In the genomic region with DNA sequence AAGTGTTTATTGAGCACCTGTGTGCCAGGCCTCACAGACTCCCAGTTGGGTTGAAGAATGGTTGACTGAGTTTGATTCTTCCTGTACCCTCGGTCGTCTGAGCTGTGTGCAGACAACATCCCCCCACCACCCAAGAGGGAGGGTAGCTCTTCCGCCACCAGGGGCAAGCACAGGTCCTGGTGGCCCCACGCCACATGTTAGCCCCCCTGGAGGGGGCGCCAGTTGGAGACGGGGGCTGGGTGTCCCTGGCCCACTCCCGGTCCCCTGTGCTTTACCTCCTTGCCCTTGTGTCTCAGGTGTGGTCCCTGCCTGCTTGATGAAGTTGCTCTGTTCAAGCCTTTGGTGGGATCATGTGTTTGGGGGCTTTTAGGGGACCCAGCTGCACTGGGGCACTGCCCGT, we compare ENCODE assay signal across 18 cellular contexts. TPM values are rescaled to one million over a fixed set of nuclear protein-coding genes. Genes with fewer than 3 reads are reported as not detected.
DNase-seq lines count a peak whose midpoint lies in the region; ATAC-seq, FAIRE-seq and TF ChIP-seq lines count a peak whose summit lies in the region.
"Had no signal": no experiment of that assay in that cellular context is flagged by ENCODE, and none has a peak within 500 bp of the region (broad histone marks: within the 10 kb centered on the region; RNA-seq: fewer than 3 reads in every experiment).

No MANE protein-coding gene starts in this region.

- H3K27ac Mint-ChIP-seq in naive B cell: peak overlapping the region in 2 of 6 donors; percentile 53 to 54

- SMC1A ChIA-PET in GM12878 (lab: Charles Lee; ENCODE audit: uncharacterized antibody, unreplicated experiment): no interaction called here

- no peaks in the 10 kb centered on the region for H3K27me3 ChIP-seq in GM12878 (replicated peaks in 1 of 2; ENCODE audit: control insufficient read depth in 2 of 2, insufficient read depth in 2 of 2, low read length in 1 of 2)

- CTCF ChIA-PET in HEK293 (lab: Yijun Ruan, JAX): no interaction called here
- CTCF ChIA-PET in GM12878 (lab: Yijun Ruan, JAX): no interaction called here

- no peak overlapping the region for H3K4me3 Mint-ChIP-seq in naive B cell

- H3K79me2 ChIP-seq in GM12878 (ENCODE audit: control insufficient read depth, insufficient read depth, low read length): no peaks in the 10 kb centered on the region

- in situ Hi-C loops in GM12878 (cut with MboI): no loop called here

- no peak overlapping the region for H3K27ac ChIP-seq in HEK293 (ENCODE audit: extremely low read depth, low read depth, low read length)
- no peak overlapping the region for H3K27ac ChIP-seq in GM12878 (ENCODE audit: control insufficient read depth, insufficient read depth)
- H3K27ac ChIP-seq: C4-2B had no signal

- RAD21 ChIA-PET in GM12878 (lab: Charles Lee; ENCODE audit: unreplicated experiment): no interaction called here

- no peak overlapping the region for H3K9ac ChIP-seq in GM12878 (ENCODE audit: control insufficient read depth, insufficient read depth, low read length)

- no peak for ATAC-seq in GM12878
- peak; percentile 27 to 51 for ATAC-seq in naive B cell (ENCODE audit: low read depth in 2 of 2)
- ATAC-seq in HG03095 (IDR thresholded peaks at IDR 0.05; ENCODE audit: unreplicated experiment): no peak

- TF ChIP-seq CTCF in HEK293 (tag by site-specific recombination; IDR thresholded peaks at IDR 0.05) (no peak), GM12878 (IDR thresholded peaks at IDR 0.05 in 2 of 3, conservative IDR thresholded peaks at IDR 0.05 in 1 of 3; ENCODE audit: control insufficient read depth in 2 of 3, extremely low read depth in 1 of 3, insufficient read depth in 1 of 3, low read depth in 3 of 3, low read length in 3 of 3) (no peak)

- H3K4me2 ChIP-seq in GM12878 (ENCODE audit: control insufficient read depth, insufficient read depth): no peak overlapping the region

- no peaks in the 10 kb centered on the region for H3K27me3 Mint-ChIP-seq in naive B cell

- H3K36me3 Mint-ChIP-seq in naive B cell: peaks cover 0 to 26% of the 10 kb centered on the region in 2 donors

- TF ChIP-seq POLR2A in GM12878 (IDR thresholded peaks at IDR 0.05; ENCODE audit: low read depth, low read length): no peak

- TF ChIP-seq RAD21 in GM12878 (IDR thresholded peaks at IDR 0.05; ENCODE audit: insufficient read depth, low read depth, low read length): no peak

- POLR2A ChIA-PET in HEK293 (lab: Yijun Ruan, JAX): no interaction called here
- POLR2A ChIA-PET in GM12878 (lab: Charles Lee): no interaction called here

- no peaks in the 10 kb centered on the region for H3K9me3 ChIP-seq in HEK293 (ENCODE audit: control insufficient read depth, insufficient read depth, low read depth, low read length)
- no peaks in the 10 kb centered on the region for H3K9me3 ChIP-seq in GM12878 (replicated peaks; ENCODE audit: control insufficient read depth, insufficient read depth, low read length)
- H3K9me3 ChIP-seq: MG63 had no signal

- intact Hi-C loops in GM12878 (cut with micrococcal nuclease; ENCODE audit: unreplicated experiment): no loop called here

- H3K36me3 ChIP-seq in HEK293 (ENCODE audit: control insufficient read depth in 2 of 2, insufficient read depth in 1 of 2, low read length in 2 of 2) (peaks cover 0 to 45% of the 10 kb centered on the region in 2 experiments; a peak in 2 of 3 replicates), GM12878 (ENCODE audit: control insufficient read depth in 2 of 2, insufficient read depth in 2 of 2, low read length in 1 of 2) (peaks cover 8 to 25% of the 10 kb centered on the region in 2 experiments; a peak in 3 of 4 replicates)

- H4K20me1 ChIP-seq in GM12878 (ENCODE audit: control insufficient read depth, insufficient read depth): no peaks in the 10 kb centered on the region

- TF ChIP-seq EP300 in GM12878 (IDR thresholded peaks at IDR 0.05; ENCODE audit: borderline replicate concordance in 1 of 2, control insufficient read depth in 1 of 2, low read depth in 2 of 2, low read length in 2 of 2): no peak

- BruUV-seq in GM12878 (replicated peaks; lab: Mats Ljungman, UMichigan): TSS peak; percentile 71

- H3K4me3 ChIP-seq in HEK293 (ENCODE audit: low read depth, low read length): no peak overlapping the region
- no peak overlapping the region for H3K4me3 ChIP-seq in GM12878
- H3K4me3 ChIP-seq: MG63 had no signal

- WGBS in GM12878 (ENCODE audit: insufficient coverage, insufficient replicate concordance, low lambda C conversion rate, missing lambda C conversion rate): 60% methylated on average over 7 of the region's 8 CpGs

- H3K4me1 Mint-ChIP-seq in naive B cell: peaks cover 12 to 33% (median 13%) of the 10 kb centered on the region in 3 donors

- H3K4me1 ChIP-seq in HEK293 (ENCODE audit: control insufficient read depth, insufficient read depth, low read length): no peaks in the 10 kb centered on the region
- H3K4me1 ChIP-seq in GM12878 (ENCODE audit: control insufficient read depth, insufficient read depth, low read length): no peaks in the 10 kb centered on the region

- DNase-seq in D341Med (ENCODE audit: low spot score): peak; percentile 35
- DNase-seq in GM12878 (ENCODE audit: low read depth, low spot score): no peak
- no peak for DNase-seq in naive B cell
- no peak for DNase-seq in activated CD8-positive, alpha-beta memory T cell treated with anti-CD3 and anti-CD28 coated beads for 24 hours
- DNase-seq in NCI-H82 (lab: John Stamatoyannopoulos, UW): no peak
- DNase-seq: GDM1, MG63, NCI-H1092 treated with DMSO at 0.1 percent for 48 hours, NCI-H146, NCI-H2029 treated with DMSO at 0.1 percent for 48 hours, NCI-H446 treated with DMSO at 0.1 percent for 48 hours, NCI-H69, SIG-M5, T-helper 1 cell had no signal

- FAIRE-seq in GM12878 (lab: Jason Lieb, UNC): no peak
- FAIRE-seq: GM19239 had no signal

- no peaks in the 10 kb centered on the region for H3K9me3 Mint-ChIP-seq in naive B cell

- H2AFZ ChIP-seq in GM12878 (ENCODE audit: control insufficient read depth, low read depth, low read length): no peak overlapping the region

TF ChIP-seq in HEK293, 187 proteins besides CTCF, POLR2A, EP300 and RAD21:
- 0 out of 2 replicates have a peak, but pooled peaks have one; percentile 14 for TF ChIP-seq SCRT2 (tag by site-specific recombination; IDR thresholded peaks at IDR 0.05)
- TF ChIP-seq, protein P1, sequence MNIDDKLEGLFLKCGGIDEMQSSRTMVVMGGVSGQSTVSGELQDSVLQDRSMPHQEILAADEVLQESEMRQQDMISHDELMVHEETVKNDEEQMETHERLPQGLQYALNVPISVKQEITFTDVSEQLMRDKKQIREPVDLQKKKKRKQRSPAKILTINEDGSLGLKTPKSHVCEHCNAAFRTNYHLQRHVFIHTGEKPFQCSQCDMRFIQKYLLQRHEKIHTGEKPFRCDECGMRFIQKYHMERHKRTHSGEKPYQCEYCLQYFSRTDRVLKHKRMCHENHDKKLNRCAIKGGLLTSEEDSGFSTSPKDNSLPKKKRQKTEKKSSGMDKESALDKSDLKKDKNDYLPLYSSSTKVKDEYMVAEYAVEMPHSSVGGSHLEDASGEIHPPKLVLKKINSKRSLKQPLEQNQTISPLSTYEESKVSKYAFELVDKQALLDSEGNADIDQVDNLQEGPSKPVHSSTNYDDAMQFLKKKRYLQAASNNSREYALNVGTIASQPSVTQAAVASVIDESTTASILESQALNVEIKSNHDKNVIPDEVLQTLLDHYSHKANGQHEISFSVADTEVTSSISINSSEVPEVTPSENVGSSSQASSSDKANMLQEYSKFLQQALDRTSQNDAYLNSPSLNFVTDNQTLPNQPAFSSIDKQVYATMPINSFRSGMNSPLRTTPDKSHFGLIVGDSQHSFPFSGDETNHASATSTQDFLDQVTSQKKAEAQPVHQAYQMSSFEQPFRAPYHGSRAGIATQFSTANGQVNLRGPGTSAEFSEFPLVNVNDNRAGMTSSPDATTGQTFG (tag by site-specific recombination; IDR thresholded peaks at IDR 0.05; ENCODE audit: borderline replicate concordance): no peak

TF ChIP-seq in GM12878, 131 proteins besides CTCF, POLR2A, EP300 and RAD21 (continues in another document):
- TF ChIP-seq MEF2B (IDR thresholded peaks at IDR 0.05; ENCODE audit: partially characterized antibody, poor library complexity, severe bottlenecking): no peak
- TF ChIP-seq, protein P2, sequence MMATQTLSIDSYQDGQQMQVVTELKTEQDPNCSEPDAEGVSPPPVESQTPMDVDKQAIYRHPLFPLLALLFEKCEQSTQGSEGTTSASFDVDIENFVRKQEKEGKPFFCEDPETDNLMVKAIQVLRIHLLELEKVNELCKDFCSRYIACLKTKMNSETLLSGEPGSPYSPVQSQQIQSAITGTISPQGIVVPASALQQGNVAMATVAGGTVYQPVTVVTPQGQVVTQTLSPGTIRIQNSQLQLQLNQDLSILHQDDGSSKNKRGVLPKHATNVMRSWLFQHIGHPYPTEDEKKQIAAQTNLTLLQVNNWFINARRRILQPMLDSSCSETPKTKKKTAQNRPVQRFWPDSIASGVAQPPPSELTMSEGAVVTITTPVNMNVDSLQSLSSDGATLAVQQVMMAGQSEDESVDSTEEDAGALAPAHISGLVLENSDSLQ (IDR thresholded peaks at IDR 0.05): no peak
- no peak for TF ChIP-seq ESRRA (IDR thresholded peaks at IDR 0.05; ENCODE audit: low read length)

RNA-seq across cellular contexts. Expression of a gene that starts 27.2 kb away (rescaled TPM):
- 46.9 and 53.4 TPM in 2 replicates for total RNA-seq in GM12878 (2013; cell fraction: nucleolus; rRNA removed)
- total RNA-seq in GM12878 (2014; rRNA removed): 24.4 and 30.4 TPM in 2 replicates
- 16.4 and 17.0 TPM in 2 replicates for total RNA-seq in GM12878 (2014; rRNA removed; fragmentation: Illumina TruSeq; extraction: Trizol)
- total RNA-seq in GM12878 (2021): 40.5 and 44.7 TPM in 2 replicates
- 14.5 TPM for polyA plus RNA-seq in GM12878 (2011; ENCODE audit: low read depth)
- 40.4 and 78.8 TPM in 2 replicates for polyA plus RNA-seq in GM12878 (2011; rRNA removed)
- polyA plus RNA-seq in GM12878 (2011; cell fraction: cytosol; rRNA removed): 61.6 and 90.8 TPM in 2 replicates
- polyA plus RNA-seq in GM12878 (2011; cell fraction: nucleus; rRNA removed): 168 and 200 TPM in 2 replicates
- 23.4 and 37.5 TPM in 2 replicates for polyA plus RNA-seq in GM12878 (2012)
- 31.4 and 35.7 TPM in 2 replicates for polyA plus RNA-seq in GM12878 (2014; fragmentation: Illumina TruSeq; extraction: Trizol)
- polyA plus RNA-seq in GM12878 (2014; fragmentation: Nextera tagmentation; extraction: Ambion mirVana): 1 to 10 TPM; 1.2 to 3.5 TPM
- 41.8 and 44.3 TPM in 2 replicates for polyA plus RNA-seq in GM12878 (2014; rRNA removed)
- polyA plus RNA-seq in GM12878 (2016; fragmentation: Nextera tagmentation; extraction: Ambion mirVana): 10 to 100 TPM; 22.3 to 29.2 TPM
- polyA minus RNA-seq in GM12878 (2011; rRNA and poly(A)+ RNA removed): 54.4 and 74.8 TPM in 2 replicates
- 23.5 and 29.9 TPM in 2 replicates for polyA minus RNA-seq in GM12878 (2011; cell fraction: cytosol; rRNA and poly(A)+ RNA removed)
- polyA minus RNA-seq in GM12878 (2011; cell fraction: nucleus; rRNA and poly(A)+ RNA removed): 17.7 and 32.1 TPM in 2 replicates
- 10 to 100 TPM in 5 of 6 donors, 1 to 10 TPM in 1; 5.2 to 21.8 (median 15.2) TPM for polyA plus RNA-seq in naive B cell (ENCODE audit: low read depth in 6 of 6)

Comparison
In these comparisons a context has a peak if more than half of its experiments do, and no peak if none do; other contexts are left out.
1. ATAC-seq: peak in naive B cell (2 of 2); none in GM12878 (single experiment) and HG03095 (single experiment).